6 cellular contexts compared by ENCODE assay signal in the genomic region with DNA sequence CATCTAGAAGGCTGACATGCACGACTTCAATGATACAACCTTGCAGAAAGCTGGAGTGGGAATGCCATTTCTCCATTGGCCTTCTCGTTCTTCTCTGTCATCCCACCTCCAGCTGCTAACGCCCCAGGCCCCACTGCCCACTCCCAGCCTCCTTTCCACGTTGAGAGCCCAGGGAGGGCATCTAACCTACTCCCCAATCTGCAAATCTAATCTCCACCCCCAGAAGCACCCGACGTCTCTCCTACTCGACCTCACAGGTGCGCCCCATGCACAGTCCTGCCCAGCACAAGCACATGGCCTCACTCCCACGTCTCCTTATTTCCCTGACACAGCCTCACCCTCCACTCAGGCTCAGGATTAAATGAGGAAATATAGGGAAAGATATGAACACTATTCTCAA. TPM values are rescaled to one million over a fixed set of nuclear protein-coding genes. Genes with fewer than 3 reads are reported as not detected.
"Had no signal": no experiment of that assay in that cellular context is flagged by ENCODE, and none has a peak within 500 bp of the region (broad histone marks: within the 10 kb centered on the region; RNA-seq: fewer than 3 reads in every experiment).

No MANE protein-coding gene starts in this region.

- H3K36me3 ChIP-seq: HAP-1 had no signal

- H3K27ac Mint-ChIP-seq: GM23338, IgD-negative memory B cell had no signal

- ATAC-seq: GM23338, HCT116 had no signal

- H3K9me3 Mint-ChIP-seq: GM23338 had no signal

- H3K4me3 ChIP-seq: GM23338, HAP-1 had no signal

- H3K4me2 ChIP-seq: GM23338 had no signal

- H3K4me3 Mint-ChIP-seq: GM23338 had no signal

- H3K27me3 Mint-ChIP-seq: IgD-negative memory B cell had no signal

- DNase-seq: KG1 had no signal

- H2AFZ ChIP-seq: GM23338 had no signal

- H3K4me1 ChIP-seq: HAP-1 had no signal

- H3K4me1 Mint-ChIP-seq: GM23338 had no signal

- H3K9me3 ChIP-seq: HAP-1 had no signal

RNA-seq across cellular contexts. Expression of a gene that starts 33.4 kb away (rescaled TPM):
- total RNA-seq: HT-29 had no signal
